In genomic region chr3:128076465-128076782, GRCh38 we compare ENCODE assay signal across 8 cellular contexts. TPM values are rescaled to one million over a fixed set of nuclear protein-coding genes. Genes with fewer than 3 reads are reported as not detected.
DNase-seq lines count a peak whose midpoint lies in the region; ATAC-seq and TF ChIP-seq lines count a peak whose summit lies in the region.

No MANE protein-coding gene starts in this region.

- H2AFZ ChIP-seq in trophoblast cell (ENCODE audit: insufficient read depth, low read length, poor library complexity): no peak overlapping the region

- CTCF ChIA-PET in CD8-positive, alpha-beta memory T cell (lab: Charles Lee): interaction anchor here (0.8 to 3.0 kb wide), 7 partner anchors 10 to 245 kb away, joined by 3 to 15 read pairs (median 5); no protein-coding TSS in a partner anchor

- H2BK5ac ChIP-seq in trophoblast cell (ENCODE audit: low read depth, low read length, poor library complexity): no peak overlapping the region

- no peak overlapping the region for H3K14ac ChIP-seq in trophoblast cell (ENCODE audit: low read length)

- H3K4me2 ChIP-seq in trophoblast cell (ENCODE audit: low read length): peak overlapping the region; percentile 66

- H3K4me3 Mint-ChIP-seq in CD8-positive, alpha-beta memory T cell: peak overlapping the region in 6 of 7 donors; percentile 37 to 73 (median 58)
- peak overlapping the region; percentile 70 for H3K4me3 Mint-ChIP-seq in activated naive CD8-positive, alpha-beta T cell

- H2AK5ac ChIP-seq in trophoblast cell (ENCODE audit: low read length): no peak overlapping the region

- H3K9me3 ChIP-seq in CD8-positive, alpha-beta memory T cell (ENCODE audit: low read length): no peaks in the 10 kb centered on the region
- H3K9me3 ChIP-seq in left ventricle myocardium inferior (replicated peaks) (no peaks in the 10 kb centered on the region), trophoblast cell (ENCODE audit: insufficient read depth, low read depth, low read length) (no peaks in the 10 kb centered on the region)

- peaks cover 6 to 19% (median 8%) of the 10 kb centered on the region in 3 donors for H3K4me1 Mint-ChIP-seq in CD8-positive, alpha-beta memory T cell
- peaks cover 4% of the 10 kb centered on the region for H3K4me1 Mint-ChIP-seq in activated naive CD8-positive, alpha-beta T cell (ENCODE audit: low read depth)

- H3K23ac ChIP-seq in trophoblast cell (ENCODE audit: low read length): no peak overlapping the region

- no peak overlapping the region for H4K91ac ChIP-seq in trophoblast cell (ENCODE audit: low read depth, low read length)

- peaks cover 0 to 2% of the 10 kb centered on the region in 2 donors for H3K27me3 Mint-ChIP-seq in CD8-positive, alpha-beta memory T cell
- no peaks in the 10 kb centered on the region for H3K27me3 Mint-ChIP-seq in activated naive CD8-positive, alpha-beta T cell

- no CpG with 5 or more reads among the region's 18 CpGs for WGBS in trophoblast cell (ENCODE audit: extremely low coverage, insufficient coverage, insufficient read length)

- intact Hi-C loops in left ventricle myocardium inferior (cut with micrococcal nuclease): no loop called here

- H3K27me3 ChIP-seq in CD8-positive, alpha-beta memory T cell (ENCODE audit: insufficient read depth, low read length, poor library complexity, severe bottlenecking): no peaks in the 10 kb centered on the region
- H3K27me3 ChIP-seq in left ventricle myocardium inferior (ENCODE audit: low read depth): no peaks in the 10 kb centered on the region
- peaks cover 11% of the 10 kb centered on the region for H3K27me3 ChIP-seq in trophoblast cell (ENCODE audit: insufficient read depth, low read length)

- H3K27ac ChIP-seq in CD8-positive, alpha-beta memory T cell (ENCODE audit: low read depth, low read length): peak overlapping the region; percentile 16
- H3K27ac ChIP-seq in left ventricle myocardium inferior (replicated peaks): no peak overlapping the region
- H3K27ac ChIP-seq in trophoblast cell (ENCODE audit: low read depth, low read length): no peak overlapping the region

- H3K27ac Mint-ChIP-seq in CD8-positive, alpha-beta memory T cell: no peak overlapping the region
- H3K27ac Mint-ChIP-seq in activated naive CD8-positive, alpha-beta T cell: no peak overlapping the region

- no peak for DNase-seq in CD8-positive, alpha-beta memory T cell
- no peak for DNase-seq in left ventricle myocardium inferior
- no peak for DNase-seq in trophoblast cell
- no peak for DNase-seq in T-helper 9 cell
- no peak for DNase-seq in NCI-H774 (lab: John Stamatoyannopoulos, UW)

- peaks cover 8 to 56% (median 15%) of the 10 kb centered on the region in 3 donors for H3K36me3 Mint-ChIP-seq in CD8-positive, alpha-beta memory T cell
- peaks cover 13% of the 10 kb centered on the region for H3K36me3 Mint-ChIP-seq in activated naive CD8-positive, alpha-beta T cell

- no peak overlapping the region for H2BK120ac ChIP-seq in trophoblast cell (ENCODE audit: insufficient read depth, low read length, poor library complexity)

- POLR2A ChIA-PET in CD8-positive, alpha-beta memory T cell (lab: Charles Lee): no interaction called here

- peak overlapping the region; percentile 55 for H3K4me3 ChIP-seq in CD8-positive, alpha-beta memory T cell (ENCODE audit: low read length)
- H3K4me3 ChIP-seq in left ventricle myocardium inferior (peak overlapping the region; percentile 73), trophoblast cell (ENCODE audit: low read depth, low read length) (peak overlapping the region; percentile 15)

- H3K9ac ChIP-seq in trophoblast cell (ENCODE audit: low read length): no peak overlapping the region

- no peak for ATAC-seq in HG03108 (IDR thresholded peaks at IDR 0.05; ENCODE audit: unreplicated experiment)
- ATAC-seq in HG03025 (IDR thresholded peaks at IDR 0.05; ENCODE audit: low FRiP score, unreplicated experiment): no peak

- H3K36me3 ChIP-seq in CD8-positive, alpha-beta memory T cell (ENCODE audit: insufficient read depth, low read length): peaks cover 9% of the 10 kb centered on the region
- H3K36me3 ChIP-seq in left ventricle myocardium inferior (peaks cover 18% of the 10 kb centered on the region), trophoblast cell (ENCODE audit: control insufficient read depth in 1 of 2, insufficient read depth in 2 of 2, low read length in 2 of 2) (peaks cover 24 to 37% of the 10 kb centered on the region in 2 experiments)

- H3K4ac ChIP-seq in trophoblast cell (ENCODE audit: low read depth, low read length): no peak overlapping the region

- H4K8ac ChIP-seq in trophoblast cell (ENCODE audit: low read depth, low read length): no peak overlapping the region

- H3K18ac ChIP-seq in trophoblast cell (ENCODE audit: low read length): no peak overlapping the region

- no peak overlapping the region for H4K12ac ChIP-seq in trophoblast cell (ENCODE audit: low read depth, low read length)

- H3K4me1 ChIP-seq in CD8-positive, alpha-beta memory T cell (ENCODE audit: insufficient read depth, low read length): peaks cover 16% of the 10 kb centered on the region
- H3K4me1 ChIP-seq in left ventricle myocardium inferior (peaks cover 78% of the 10 kb centered on the region), trophoblast cell (ENCODE audit: control insufficient read depth in 1 of 2, insufficient read depth in 2 of 2, low read length in 2 of 2) (peaks cover 11 to 14% of the 10 kb centered on the region in 2 experiments)

- no peak overlapping the region for H2BK12ac ChIP-seq in trophoblast cell (ENCODE audit: low read length)

- no peaks in the 10 kb centered on the region for H3K79me2 ChIP-seq in trophoblast cell (ENCODE audit: control insufficient read depth, insufficient read depth, low read length, poor library complexity)

- H3K9me3 Mint-ChIP-seq in CD8-positive, alpha-beta memory T cell: no peaks in the 10 kb centered on the region
- H3K9me3 Mint-ChIP-seq in activated naive CD8-positive, alpha-beta T cell (ENCODE audit: low read depth): no peaks in the 10 kb centered on the region

- no peaks in the 10 kb centered on the region for H3K79me1 ChIP-seq in trophoblast cell (ENCODE audit: low read length)

- TF ChIP-seq CTCF in left ventricle myocardium inferior (IDR thresholded peaks at IDR 0.05; ENCODE audit: borderline replicate concordance): no peak

RNA-seq across cellular contexts. Expression of gene SEC61A1, which starts 24.2 kb away (rescaled TPM):
- total RNA-seq in CD8-positive, alpha-beta memory T cell: 100 to 1,000 TPM; 200 to 208 TPM
- polyA plus RNA-seq in CD8-positive, alpha-beta memory T cell: 176 TPM
- 65.8 TPM for total RNA-seq in left ventricle myocardium inferior
- polyA plus RNA-seq in trophoblast cell (2013): 320 and 344 TPM in 2 replicates

RNA-seq across cellular contexts. Expression of gene RUVBL1, which starts 47.2 kb away (rescaled TPM):
- 100 to 1,000 TPM; 114 to 116 TPM for total RNA-seq in CD8-positive, alpha-beta memory T cell
- polyA plus RNA-seq in CD8-positive, alpha-beta memory T cell: 69.2 TPM
- 25.3 TPM for total RNA-seq in left ventricle myocardium inferior
- polyA plus RNA-seq in trophoblast cell (2013): 22.0 and 22.5 TPM in 2 replicates

Comparison
In these comparisons a context has a peak if more than half of its experiments do, and no peak if none do; other contexts are left out.
1. H3K4me3 ChIP-seq: peak in every context shown above with its lines; median percentile 73 in left ventricle myocardium inferior; 55 in CD8-positive, alpha-beta memory T cell; 15 in trophoblast cell.